Comparison of ENCODE assay signal across 26 cellular contexts in the genomic region with DNA sequence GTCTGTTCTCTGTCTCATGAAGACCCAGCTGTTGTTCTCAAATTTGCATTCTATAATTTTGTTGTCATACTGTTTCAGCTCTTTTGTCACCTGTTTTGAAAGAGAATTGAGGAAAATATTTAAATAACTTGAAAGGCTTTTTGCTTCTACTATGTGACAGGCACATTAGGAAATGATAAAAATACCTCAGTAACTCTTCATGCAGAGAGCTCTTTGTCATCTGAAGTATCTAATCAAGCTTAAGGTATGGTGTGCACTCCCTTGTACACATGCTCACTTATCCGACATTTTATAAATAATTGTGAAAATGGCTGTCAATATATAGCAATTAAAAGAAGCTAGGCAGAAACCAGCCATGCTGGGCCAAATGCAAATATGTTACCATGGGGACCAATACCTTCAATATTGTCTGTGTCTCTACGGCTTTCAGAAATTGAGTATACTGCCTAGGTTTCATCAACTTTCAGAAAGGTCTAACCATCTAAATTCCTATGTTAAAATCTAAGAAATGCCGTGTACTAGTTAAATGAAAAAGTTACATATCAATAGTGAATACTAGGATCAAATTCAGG.
"Had no signal": no experiment of that assay in that cellular context is flagged by ENCODE, and none has a peak within 500 bp of the region (broad histone marks: within the 10 kb centered on the region; RNA-seq: fewer than 3 reads in every experiment).

No MANE protein-coding gene starts in this region.

- H3K36me3 Mint-ChIP-seq: WTC11 had no signal

- DNase-seq: activated CD4-positive, alpha-beta T cell treated with anti-CD3 and anti-CD28 coated beads for 36 hours; activated CD4-positive, alpha-beta T cell treated with anti-CD3 and anti-CD28 coated beads, Interleukin-2, amount 50 U/mL, for 4 hours; activated CD8-positive, alpha-beta memory T cell treated with anti-CD3 and anti-CD28 coated beads for 24 hours; activated CD8-positive, alpha-beta memory T cell treated with anti-CD3 and anti-CD28 coated beads, Interleukin-2, amount 50 U/mL, for 4 hours; activated naive CD4-positive, alpha-beta T cell; activated naive CD8-positive, alpha-beta T cell treated with anti-CD3 and anti-CD28 coated beads, Interleukin-2, amount 10 ng/mL, durations not matched to agents 7 days and 5 days; activated T-cell treated with anti-CD3 and anti-CD28 coated beads, Interleukin-2, amount 50 U/mL, for 24 hours; amygdala; cortex of kidney; endodermal cell; esophagus squamous epithelium; gastrocnemius medialis; hippocampal formation; left ventricle myocardium inferior; mammary epithelial cell; nephron progenitor cell; right cardiac atrium; stimulated activated CD4-positive, alpha-beta T cell treated with anti-CD3 and anti-CD28 coated beads, Interleukin-4, amount 100 ng/mL, for 24 hours; substantia nigra; T1000; thyroid gland; upper lobe of right lung had no signal

- H3K9me3 Mint-ChIP-seq: activated T-helper 2 cell treated with anti-CD3 and anti-CD28 coated beads, Interferon-gamma antibody, Interleukin-2, Interleukin-4, amounts not matched to agents 10 μg/mL and 5 μg/mL and 100 μg/mL, durations not matched to agents 14 hours and 24 hours and 36 hours; endodermal cell; nephron progenitor cell; stimulated activated naive CD8-positive, alpha-beta T cell treated with anti-CD3 and anti-CD28 coated beads, Interleukin-15, Interleukin-2, amounts not matched to agents 100 ng/mL and 50 ng/mL, for 24 hours had no signal

- H3K27ac ChIP-seq: esophagus squamous epithelium, gastrocnemius medialis, left ventricle myocardium inferior, parathyroid adenoma, thyroid gland, upper lobe of right lung had no signal

- H3K9me3 ChIP-seq: esophagus squamous epithelium, gastrocnemius medialis, left ventricle myocardium inferior, thyroid gland, upper lobe of right lung had no signal

- H3K4me1 Mint-ChIP-seq: activated CD4-positive, alpha-beta T cell treated with anti-CD3 and anti-CD28 coated beads for 36 hours; activated naive CD8-positive, alpha-beta T cell treated with anti-CD3 and anti-CD28 coated beads, Interleukin-2, amount 10 ng/mL, durations not matched to agents 7 days and 5 days; nephron progenitor cell had no signal

- H3K27me3 Mint-ChIP-seq: activated CD4-positive, alpha-beta T cell treated with anti-CD3 and anti-CD28 coated beads for 36 hours; activated naive CD8-positive, alpha-beta T cell treated with anti-CD3 and anti-CD28 coated beads, Interleukin-2, amount 10 ng/mL, durations not matched to agents 7 days and 5 days; activated T-cell treated with anti-CD3 and anti-CD28 coated beads, Interleukin-2, amount 50 U/mL, for 24 hours; stimulated activated naive CD8-positive, alpha-beta T cell treated with anti-CD3 and anti-CD28 coated beads, Interleukin-15, Interleukin-2, amounts not matched to agents 100 ng/mL and 50 ng/mL, for 24 hours had no signal

- H3K27me3 ChIP-seq: esophagus squamous epithelium, gastrocnemius medialis, thyroid gland, upper lobe of right lung had no signal

- H3K36me3 ChIP-seq: gastrocnemius medialis, left ventricle myocardium inferior, upper lobe of right lung had no signal

- H3K27ac Mint-ChIP-seq: activated CD4-positive, alpha-beta T cell treated with anti-CD3 and anti-CD28 coated beads for 36 hours; activated naive CD8-positive, alpha-beta T cell treated with anti-CD3 and anti-CD28 coated beads, Interleukin-2, amount 10 ng/mL, durations not matched to agents 7 days and 5 days; activated T-cell treated with anti-CD3 and anti-CD28 coated beads, Interleukin-2, amount 50 U/mL, for 24 hours; activated T-helper 2 cell treated with anti-CD3 and anti-CD28 coated beads, Interferon-gamma antibody, Interleukin-2, Interleukin-4, amounts not matched to agents 10 μg/mL and 5 μg/mL and 100 μg/mL, durations not matched to agents 14 hours and 24 hours and 36 hours; endodermal cell; nephron progenitor cell; stimulated activated naive CD8-positive, alpha-beta T cell treated with anti-CD3 and anti-CD28 coated beads, Interleukin-15, Interleukin-2, amounts not matched to agents 100 ng/mL and 50 ng/mL, for 24 hours; WTC11 had no signal

- H3K4me1 ChIP-seq: esophagus squamous epithelium, gastrocnemius medialis, left ventricle myocardium inferior, parathyroid adenoma, thyroid gland, upper lobe of right lung had no signal

- H3K4me3 Mint-ChIP-seq: activated CD4-positive, alpha-beta T cell treated with anti-CD3 and anti-CD28 coated beads for 36 hours; activated naive CD8-positive, alpha-beta T cell treated with anti-CD3 and anti-CD28 coated beads, Interleukin-2, amount 10 ng/mL, durations not matched to agents 7 days and 5 days; activated T-cell treated with anti-CD3 and anti-CD28 coated beads, Interleukin-2, amount 50 U/mL, for 24 hours; endodermal cell; nephron progenitor cell; stimulated activated naive CD8-positive, alpha-beta T cell treated with anti-CD3 and anti-CD28 coated beads, Interleukin-15, Interleukin-2, amounts not matched to agents 100 ng/mL and 50 ng/mL, for 24 hours; WTC11 had no signal

- ATAC-seq: activated CD4-positive, alpha-beta T cell treated with anti-CD3 and anti-CD28 coated beads for 36 hours; gastrocnemius medialis; right cardiac atrium; upper lobe of right lung; WTC11 had no signal

- H3K4me3 ChIP-seq: esophagus squamous epithelium, gastrocnemius medialis, left ventricle myocardium inferior, thyroid gland, upper lobe of right lung had no signal
